15 cellular contexts compared by ENCODE assay signal in genomic region chr7:130145424-130146106, GRCh38. TPM values are rescaled to one million over a fixed set of nuclear protein-coding genes. Genes with fewer than 3 reads are reported as not detected.
DNase-seq lines count a peak whose midpoint lies in the region; ATAC-seq and TF ChIP-seq lines count a peak whose summit lies in the region.
"Had no signal": no experiment of that assay in that cellular context is flagged by ENCODE, and none has a peak within 500 bp of the region (broad histone marks: within the 10 kb centered on the region; RNA-seq: fewer than 3 reads in every experiment).

No MANE protein-coding gene starts in this region.

- H3K4me2 ChIP-seq in osteoblast (ENCODE audit: insufficient read depth, low read length), result no peak overlapping the region

- POLR2A ChIA-PET in CD8-positive, alpha-beta T cell (lab: Charles Lee), result no interaction called here
- POLR2A ChIA-PET in activated B cell treated with CpG ODN at 0.5 μM for 24 hours (lab: Charles Lee), result no interaction called here

- no peaks in the 10 kb centered on the region for H3K9me3 ChIP-seq in CD8-positive, alpha-beta T cell (ENCODE audit: low read length)
- no peaks in the 10 kb centered on the region for H3K9me3 ChIP-seq in osteoblast (ENCODE audit: low read depth, low read length)

- intact Hi-C loops in CD8-positive, alpha-beta T cell (cut with DNase I, micrococcal nuclease), result no loop called here
- intact Hi-C loops in activated B cell treated with CpG ODN at 0.5 μM for 24 hours (cut with micrococcal nuclease), result no loop called here

- H3K27me3 Mint-ChIP-seq in CD8-positive, alpha-beta T cell (ENCODE audit: low read depth), result peaks cover 3% of the 10 kb centered on the region
- no peaks in the 10 kb centered on the region for H3K27me3 Mint-ChIP-seq in activated B cell treated with CpG ODN at 0.5 μM for 24 hours

- H3K36me3 Mint-ChIP-seq in CD8-positive, alpha-beta T cell, result no peaks in the 10 kb centered on the region
- no peaks in the 10 kb centered on the region for H3K36me3 Mint-ChIP-seq in activated B cell treated with CpG ODN at 0.5 μM for 24 hours (ENCODE audit: low read depth)

- H2AFZ ChIP-seq in osteoblast (ENCODE audit: low read length), result no peak overlapping the region

- CTCF ChIA-PET in CD8-positive, alpha-beta T cell (lab: Charles Lee), result interaction anchor here (0.6 to 0.7 kb wide), 2 partner anchors 64 to 145 kb away, joined by 3 to 4 read pairs; no protein-coding TSS in a partner anchor
- CTCF ChIA-PET in activated B cell treated with CpG ODN at 0.5 μM for 24 hours (lab: Charles Lee), result no interaction called here

- H3K36me3 ChIP-seq in CD8-positive, alpha-beta T cell (ENCODE audit: insufficient read depth, low read length), result no peaks in the 10 kb centered on the region
- H3K36me3 ChIP-seq in osteoblast (ENCODE audit: insufficient read depth, low read length), result no peaks in the 10 kb centered on the region

- H3K27ac Mint-ChIP-seq in CD8-positive, alpha-beta T cell, result peak overlapping the region; percentile 16
- peak overlapping the region; percentile 67 for H3K27ac Mint-ChIP-seq in activated B cell treated with CpG ODN at 0.5 μM for 24 hours
- H3K27ac Mint-ChIP-seq: T-helper 1 cell treated with Interleukin-12 subunit alpha and Interleukin-12 subunit beta and Interleukin-4 antibody, amounts not matched to agents 30 μg/mL and 1 μg/mL, for 36 hours had no signal

- H4K20me1 ChIP-seq in osteoblast (ENCODE audit: insufficient read depth, low read length), result no peaks in the 10 kb centered on the region

- H3K4me1 ChIP-seq in CD8-positive, alpha-beta T cell (ENCODE audit: insufficient read depth, low read length), result peaks cover 8% of the 10 kb centered on the region
- peaks cover 29% of the 10 kb centered on the region for H3K4me1 ChIP-seq in osteoblast (ENCODE audit: insufficient read depth, low read length)

- H3K79me2 ChIP-seq in osteoblast (ENCODE audit: insufficient read depth, low read length), result no peaks in the 10 kb centered on the region

- no peak overlapping the region for H3K4me3 ChIP-seq in CD8-positive, alpha-beta T cell (ENCODE audit: low read depth, low read length)
- no peak overlapping the region for H3K4me3 ChIP-seq in osteoblast (ENCODE audit: insufficient read depth, low read length)

- no peak for DNase-seq in CD8-positive, alpha-beta T cell
- no peak for DNase-seq in activated B cell treated with CpG ODN at 0.5 μM for 24 hours
- DNase-seq in left kidney (ENCODE audit: low read depth, low spot score), result peak; percentile 23
- peak; percentile 71 for DNase-seq in osteoblast (ENCODE audit: insufficient read length, low spot score, missing footprints)
- DNase-seq in activated CD4-positive, CD25-positive, alpha-beta regulatory T cell treated with anti-CD3 and anti-CD28 coated beads, Interleukin-2, amount 50 U/mL, for 72 hours, result no peak
- no peak for DNase-seq in NCI-H446 treated with DMSO at 0.1 percent for 48 hours (lab: John Stamatoyannopoulos, UW)
- no peak for DNase-seq in amygdala (lab: John Stamatoyannopoulos, UW)
- DNase-seq: activated CD4-positive, alpha-beta T cell treated with anti-CD3 and anti-CD28 coated beads, Interleukin-2, amount 50 U/mL, for 4 hours; cortex of kidney; NCI-H1436 treated with DMSO at 0.1 percent for 48 hours; NCI-H510A treated with DMSO at 0.1 percent for 48 hours; NK-92 treated with Interleukin-12 subunit alpha and Interleukin-12 subunit beta, amount 100 ng/mL, for 24 hours had no signal

- no peaks in the 10 kb centered on the region for H3K27me3 ChIP-seq in CD8-positive, alpha-beta T cell (ENCODE audit: insufficient read depth, low read length)
- no peaks in the 10 kb centered on the region for H3K27me3 ChIP-seq in osteoblast (ENCODE audit: insufficient read depth, low read length)

- no peaks in the 10 kb centered on the region for H3K9me3 Mint-ChIP-seq in CD8-positive, alpha-beta T cell
- H3K9me3 Mint-ChIP-seq in activated B cell treated with CpG ODN at 0.5 μM for 24 hours, result no peaks in the 10 kb centered on the region
- H3K9me3 Mint-ChIP-seq: T-helper 1 cell treated with Interleukin-12 subunit alpha and Interleukin-12 subunit beta and Interleukin-4 antibody, amounts not matched to agents 30 μg/mL and 1 μg/mL, for 36 hours had no signal

- no peak overlapping the region for H3K4me3 Mint-ChIP-seq in CD8-positive, alpha-beta T cell
- no peak overlapping the region for H3K4me3 Mint-ChIP-seq in activated B cell treated with CpG ODN at 0.5 μM for 24 hours
- H3K4me3 Mint-ChIP-seq: T-helper 1 cell treated with Interleukin-12 subunit alpha and Interleukin-12 subunit beta and Interleukin-4 antibody, amounts not matched to agents 30 μg/mL and 1 μg/mL, for 36 hours had no signal

- peaks cover 9% of the 10 kb centered on the region for H3K4me1 Mint-ChIP-seq in CD8-positive, alpha-beta T cell (ENCODE audit: low read depth)
- peaks cover 70% of the 10 kb centered on the region for H3K4me1 Mint-ChIP-seq in activated B cell treated with CpG ODN at 0.5 μM for 24 hours

- peak; percentile 26 for ATAC-seq in CD8-positive, alpha-beta T cell
- ATAC-seq in activated B cell treated with CpG ODN at 0.5 μM for 24 hours (ENCODE audit: low read depth) (no peak), HG03045 (IDR thresholded peaks at IDR 0.05; ENCODE audit: unreplicated experiment) (no peak)
- ATAC-seq: Panc1 had no signal

- no peak overlapping the region for H3K27ac ChIP-seq in CD8-positive, alpha-beta T cell (ENCODE audit: low read depth, low read length)
- H3K27ac ChIP-seq in osteoblast (ENCODE audit: low read depth, low read length), result no peak overlapping the region

- TF ChIP-seq CTCF in CD8-positive, alpha-beta T cell (IDR thresholded peaks at IDR 0.05), result no peak
- TF ChIP-seq CTCF in activated B cell treated with CpG ODN at 0.5 μM for 24 hours (IDR thresholded peaks at IDR 0.05), result no peak
- TF ChIP-seq CTCF in osteoblast (IDR thresholded peaks at IDR 0.05; ENCODE audit: extremely low read depth, low read depth, low read length), result no peak

RNA-seq across cellular contexts. Expression of gene TMEM209, which starts 59.6 kb away (rescaled TPM):
- total RNA-seq in CD8-positive, alpha-beta T cell, result 10 to 100 TPM; 15.7 to 15.9 TPM
- total RNA-seq in activated B cell treated with CpG ODN at 0.5 μM for 24 hours, result 30.0 and 32.6 TPM in 2 replicates
- total RNA-seq in osteoblast, result 19.9 and 20.0 TPM in 2 replicates

Comparison
In these comparisons a context has a peak if more than half of its experiments do, and no peak if none do; other contexts are left out.
1. DNase-seq: peak in left kidney (single experiment) and osteoblast (single experiment); none in CD8-positive, alpha-beta T cell (0 of 7), activated B cell treated with CpG ODN at 0.5 μM for 24 hours (single experiment), activated CD4-positive, CD25-positive, alpha-beta regulatory T cell treated with anti-CD3 and anti-CD28 coated beads, Interleukin-2, amount 50 U/mL, for 72 hours (single experiment), NCI-H446 treated with DMSO at 0.1 percent for 48 hours (single experiment) and amygdala (0 of 56).